ENCODE assay signal across 28 cellular contexts in genomic region chr18:45063246-45064038, GRCh38.
"Had no signal": no experiment of that assay in that cellular context is flagged by ENCODE, and none has a peak within 500 bp of the region (broad histone marks: within the 10 kb centered on the region; RNA-seq: fewer than 3 reads in every experiment).

No MANE protein-coding gene starts in this region.

- H3K9me3 ChIP-seq: heart left ventricle, psoas muscle, stomach, tibial artery, upper lobe of right lung had no signal

- H3K27ac ChIP-seq: heart left ventricle, parathyroid adenoma, psoas muscle, stomach, tibial artery, upper lobe of right lung had no signal

- H3K36me3 Mint-ChIP-seq: activated naive CD4-positive, alpha-beta T cell treated with anti-CD3 and anti-CD28 coated beads, Interleukin-2, amount 10 ng/mL, durations not matched to agents 7 days and 5 days; activated naive CD8-positive, alpha-beta T cell treated with anti-CD3 and anti-CD28 coated beads, Interleukin-2, amount 10 ng/mL, durations not matched to agents 7 days and 5 days had no signal

- ATAC-seq: effector memory CD8-positive, alpha-beta T cell; esophagus mucosa; heart left ventricle; psoas muscle; upper lobe of right lung had no signal

- H3K27ac Mint-ChIP-seq: activated CD4-positive, alpha-beta memory T cell treated with anti-CD3 and anti-CD28 coated beads, Interleukin-2, amount 10 ng/mL, durations not matched to agents 7 days and 5 days; activated CD4-positive, alpha-beta T cell treated with anti-CD3 and anti-CD28 coated beads, Interleukin-2, amount 10 ng/mL, durations not matched to agents 7 days and 5 days; activated naive CD4-positive, alpha-beta T cell treated with anti-CD3 and anti-CD28 coated beads, Interleukin-2, amount 10 ng/mL, durations not matched to agents 7 days and 5 days; activated naive CD8-positive, alpha-beta T cell treated with anti-CD3 and anti-CD28 coated beads, Interleukin-2, amount 10 ng/mL, durations not matched to agents 7 days and 5 days; activated T-cell treated with anti-CD3 and anti-CD28 coated beads, Interleukin-2, amount 50 U/mL, for 24 hours; effector memory CD8-positive, alpha-beta T cell; mesothelial cell of epicardium; nephron progenitor cell; T-helper 1 cell treated with Interleukin-12 subunit alpha and Interleukin-12 subunit beta and Interleukin-4 antibody, amounts not matched to agents 30 μg/mL and 1 μg/mL, for 36 hours had no signal

- H3K27me3 ChIP-seq: heart left ventricle, stomach, tibial artery, upper lobe of right lung had no signal

- H3K9ac ChIP-seq: parathyroid adenoma had no signal

- H3K4me3 Mint-ChIP-seq: activated CD4-positive, alpha-beta memory T cell treated with anti-CD3 and anti-CD28 coated beads, Interleukin-2, amount 10 ng/mL, durations not matched to agents 7 days and 5 days; activated CD4-positive, alpha-beta T cell treated with anti-CD3 and anti-CD28 coated beads, Interleukin-2, amount 10 ng/mL, durations not matched to agents 7 days and 5 days; activated naive CD4-positive, alpha-beta T cell treated with anti-CD3 and anti-CD28 coated beads, Interleukin-2, amount 10 ng/mL, durations not matched to agents 7 days and 5 days; activated naive CD8-positive, alpha-beta T cell treated with anti-CD3 and anti-CD28 coated beads, Interleukin-2, amount 10 ng/mL, durations not matched to agents 7 days and 5 days; activated T-cell treated with anti-CD3 and anti-CD28 coated beads, Interleukin-2, amount 50 U/mL, for 24 hours; effector memory CD8-positive, alpha-beta T cell; mesothelial cell of epicardium; naive B cell; nephron progenitor cell; T-helper 1 cell treated with Interleukin-12 subunit alpha and Interleukin-12 subunit beta and Interleukin-4 antibody, amounts not matched to agents 30 μg/mL and 1 μg/mL, for 36 hours had no signal

- H3K4me1 Mint-ChIP-seq: activated naive CD4-positive, alpha-beta T cell treated with anti-CD3 and anti-CD28 coated beads, Interleukin-2, amount 10 ng/mL, durations not matched to agents 7 days and 5 days; activated naive CD8-positive, alpha-beta T cell treated with anti-CD3 and anti-CD28 coated beads, Interleukin-2, amount 10 ng/mL, durations not matched to agents 7 days and 5 days had no signal

- H2AFZ ChIP-seq: parathyroid adenoma had no signal

- H3K27me3 Mint-ChIP-seq: activated CD4-positive, alpha-beta memory T cell treated with anti-CD3 and anti-CD28 coated beads, Interleukin-2, amount 10 ng/mL, durations not matched to agents 7 days and 5 days; activated CD4-positive, alpha-beta T cell treated with anti-CD3 and anti-CD28 coated beads, Interleukin-2, amount 10 ng/mL, durations not matched to agents 7 days and 5 days; activated naive CD4-positive, alpha-beta T cell treated with anti-CD3 and anti-CD28 coated beads, Interleukin-2, amount 10 ng/mL, durations not matched to agents 7 days and 5 days; activated T-cell treated with anti-CD3 and anti-CD28 coated beads, Interleukin-2, amount 50 U/mL, for 24 hours; effector memory CD8-positive, alpha-beta T cell; naive B cell had no signal

- DNase-seq: activated CD4-positive, alpha-beta memory T cell treated with anti-CD3 and anti-CD28 coated beads, Interleukin-2, amount 10 ng/mL, durations not matched to agents 7 days and 5 days; activated CD4-positive, alpha-beta T cell treated with anti-CD3 and anti-CD28 coated beads for 1 hour; activated CD4-positive, alpha-beta T cell treated with anti-CD3 and anti-CD28 coated beads, Interleukin-2, amount 10 ng/mL, durations not matched to agents 7 days and 5 days; activated CD8-positive, alpha-beta memory T cell treated with anti-CD3 and anti-CD28 coated beads, Interleukin-2, amount 50 U/mL, for 48 hours; activated gamma-delta T cell; activated naive CD4-positive, alpha-beta T cell treated with anti-CD3 and anti-CD28 coated beads, Interleukin-2, amount 10 ng/mL, durations not matched to agents 7 days and 5 days; activated naive CD8-positive, alpha-beta T cell treated with anti-CD3 and anti-CD28 coated beads, Interleukin-2, amount 10 ng/mL, durations not matched to agents 7 days and 5 days; activated T-cell treated with anti-CD3 and anti-CD28 coated beads, Interleukin-2, amount 50 U/mL, for 24 hours; cortex of kidney; effector memory CD8-positive, alpha-beta T cell; foreskin fibroblast; heart left ventricle; mammary epithelial cell; naive B cell; nephron progenitor cell; nucleus accumbens; stimulated activated CD4-positive, alpha-beta T cell treated with anti-CD3 and anti-CD28 coated beads, Interleukin-15, amount 100 ng/mL, for 24 hours; stimulated activated CD4-positive, alpha-beta T cell treated with anti-CD3 and anti-CD28 coated beads, Interleukin-2, amount 100 ng/mL, for 48 hours; stomach; SW 1271; T1000; tibial artery; upper lobe of right lung had no signal

- H3K9me3 Mint-ChIP-seq: activated CD4-positive, alpha-beta T cell treated with anti-CD3 and anti-CD28 coated beads, Interleukin-2, amount 10 ng/mL, durations not matched to agents 7 days and 5 days; activated T-cell treated with anti-CD3 and anti-CD28 coated beads, Interleukin-2, amount 50 U/mL, for 24 hours; effector memory CD8-positive, alpha-beta T cell; mesothelial cell of epicardium; T-helper 1 cell treated with Interleukin-12 subunit alpha and Interleukin-12 subunit beta and Interleukin-4 antibody, amounts not matched to agents 30 μg/mL and 1 μg/mL, for 36 hours had no signal

- H3K4me1 ChIP-seq: parathyroid adenoma, upper lobe of right lung had no signal

- H3K79me2 ChIP-seq: parathyroid adenoma had no signal

- H3K4me3 ChIP-seq: heart left ventricle, psoas muscle, stomach, tibial artery, upper lobe of right lung had no signal

- H3K36me3 ChIP-seq: upper lobe of right lung had no signal
